Comparison of ENCODE assay signal across 2 cellular contexts in the genomic region with DNA sequence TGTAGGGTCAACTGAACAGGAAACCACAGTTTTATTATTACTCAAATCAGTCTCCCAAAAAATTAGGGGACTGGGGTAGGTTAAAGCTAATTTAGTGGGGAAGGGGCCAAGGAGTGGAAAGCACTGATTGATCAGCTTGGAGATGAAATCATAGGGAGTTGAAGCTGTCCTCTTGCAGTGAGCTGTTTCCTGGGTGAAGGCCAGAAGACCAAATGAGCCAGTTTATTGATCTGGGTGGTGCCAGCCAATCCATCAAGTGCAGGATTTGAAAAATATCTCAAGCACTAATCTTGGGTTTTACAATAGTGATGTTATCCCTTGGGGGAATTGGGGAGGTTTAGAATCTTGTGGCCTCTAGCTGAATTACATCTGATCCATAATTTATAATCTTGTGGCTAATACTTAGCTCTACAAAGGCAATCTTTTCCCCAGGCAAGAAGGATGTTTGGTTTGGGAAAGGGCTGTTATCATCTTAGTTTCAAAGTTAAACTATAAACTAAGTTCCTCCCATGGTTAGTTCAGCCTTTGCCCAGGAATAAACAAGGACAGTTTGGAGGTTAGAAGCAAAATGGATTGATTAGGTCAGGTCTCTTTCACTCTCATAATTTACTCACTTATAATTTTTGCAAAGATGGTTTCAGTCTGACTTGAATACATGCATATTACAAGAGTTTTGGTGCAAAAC.
TF ChIP-seq lines count a peak whose summit lies in the region.

No MANE protein-coding gene starts in this region.

TF ChIP-seq in liver, 16 proteins besides CTCF, POLR2A, EP300 and RAD21:
- no peak for TF ChIP-seq TAF1 (conservative IDR thresholded peaks at IDR 0.05)
- peak; percentile 27 to 37 for TF ChIP-seq HNF4A (conservative IDR thresholded peaks at IDR 0.05)
- peak; percentile 20 for TF ChIP-seq YY1 (IDR thresholded peaks at IDR 0.05)
- no peak for TF ChIP-seq FOXA2 (IDR thresholded peaks at IDR 0.05)
- peak in 1 of 2 donors; percentile 6 for TF ChIP-seq RXRA (IDR thresholded peaks at IDR 0.05)
- TF ChIP-seq, protein P1, sequence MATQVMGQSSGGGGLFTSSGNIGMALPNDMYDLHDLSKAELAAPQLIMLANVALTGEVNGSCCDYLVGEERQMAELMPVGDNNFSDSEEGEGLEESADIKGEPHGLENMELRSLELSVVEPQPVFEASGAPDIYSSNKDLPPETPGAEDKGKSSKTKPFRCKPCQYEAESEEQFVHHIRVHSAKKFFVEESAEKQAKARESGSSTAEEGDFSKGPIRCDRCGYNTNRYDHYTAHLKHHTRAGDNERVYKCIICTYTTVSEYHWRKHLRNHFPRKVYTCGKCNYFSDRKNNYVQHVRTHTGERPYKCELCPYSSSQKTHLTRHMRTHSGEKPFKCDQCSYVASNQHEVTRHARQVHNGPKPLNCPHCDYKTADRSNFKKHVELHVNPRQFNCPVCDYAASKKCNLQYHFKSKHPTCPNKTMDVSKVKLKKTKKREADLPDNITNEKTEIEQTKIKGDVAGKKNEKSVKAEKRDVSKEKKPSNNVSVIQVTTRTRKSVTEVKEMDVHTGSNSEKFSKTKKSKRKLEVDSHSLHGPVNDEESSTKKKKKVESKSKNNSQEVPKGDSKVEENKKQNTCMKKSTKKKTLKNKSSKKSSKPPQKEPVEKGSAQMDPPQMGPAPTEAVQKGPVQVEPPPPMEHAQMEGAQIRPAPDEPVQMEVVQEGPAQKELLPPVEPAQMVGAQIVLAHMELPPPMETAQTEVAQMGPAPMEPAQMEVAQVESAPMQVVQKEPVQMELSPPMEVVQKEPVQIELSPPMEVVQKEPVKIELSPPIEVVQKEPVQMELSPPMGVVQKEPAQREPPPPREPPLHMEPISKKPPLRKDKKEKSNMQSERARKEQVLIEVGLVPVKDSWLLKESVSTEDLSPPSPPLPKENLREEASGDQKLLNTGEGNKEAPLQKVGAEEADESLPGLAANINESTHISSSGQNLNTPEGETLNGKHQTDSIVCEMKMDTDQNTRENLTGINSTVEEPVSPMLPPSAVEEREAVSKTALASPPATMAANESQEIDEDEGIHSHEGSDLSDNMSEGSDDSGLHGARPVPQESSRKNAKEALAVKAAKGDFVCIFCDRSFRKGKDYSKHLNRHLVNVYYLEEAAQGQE (IDR thresholded peaks at IDR 0.05), result no peak
- TF ChIP-seq NR2F2 (IDR thresholded peaks at IDR 0.05), result no peak
- no peak for TF ChIP-seq ATF3 (IDR thresholded peaks at IDR 0.05)

TF ChIP-seq in HepG2, 621 proteins besides CTCF, POLR2A, EP300 and RAD21:
- TF ChIP-seq KIAA2018 (CRISPR knock-in tag; IDR thresholded peaks at IDR 0.05; ENCODE audit: borderline replicate concordance) (no peak), GTF3A (CRISPR knock-in tag; conservative IDR thresholded peaks at IDR 0.05) (no peak), NONO (IDR thresholded peaks at IDR 0.05) (no peak), NONO (CRISPR knock-in tag; conservative IDR thresholded peaks at IDR 0.05) (no peak), BRD4 (CRISPR knock-in tag; IDR thresholded peaks at IDR 0.05) (no peak), TIGD3 (CRISPR knock-in tag; IDR thresholded peaks at IDR 0.05; ENCODE audit: borderline replicate concordance) (no peak), ADNP (CRISPR knock-in tag; IDR thresholded peaks at IDR 0.05) (no peak), MEF2D (CRISPR knock-in tag; IDR thresholded peaks at IDR 0.05) (no peak), ZSCAN12 (CRISPR knock-in tag; IDR thresholded peaks at IDR 0.05) (no peak), SMAD9 (CRISPR knock-in tag; IDR thresholded peaks at IDR 0.05) (no peak)
- TF ChIP-seq, protein P2, sequence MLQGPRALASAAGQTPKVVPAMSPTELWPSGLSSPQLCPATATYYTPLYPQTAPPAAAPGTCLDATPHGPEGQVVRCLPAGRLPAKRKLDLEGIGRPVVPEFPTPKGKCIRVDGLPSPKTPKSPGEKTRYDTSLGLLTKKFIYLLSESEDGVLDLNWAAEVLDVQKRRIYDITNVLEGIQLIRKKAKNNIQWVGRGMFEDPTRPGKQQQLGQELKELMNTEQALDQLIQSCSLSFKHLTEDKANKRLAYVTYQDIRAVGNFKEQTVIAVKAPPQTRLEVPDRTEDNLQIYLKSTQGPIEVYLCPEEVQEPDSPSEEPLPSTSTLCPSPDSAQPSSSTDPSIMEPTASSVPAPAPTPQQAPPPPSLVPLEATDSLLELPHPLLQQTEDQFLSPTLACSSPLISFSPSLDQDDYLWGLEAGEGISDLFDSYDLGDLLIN (CRISPR knock-in tag; IDR thresholded peaks at IDR 0.05; ENCODE audit: borderline replicate concordance), result no peak
- TF ChIP-seq, protein P3, sequence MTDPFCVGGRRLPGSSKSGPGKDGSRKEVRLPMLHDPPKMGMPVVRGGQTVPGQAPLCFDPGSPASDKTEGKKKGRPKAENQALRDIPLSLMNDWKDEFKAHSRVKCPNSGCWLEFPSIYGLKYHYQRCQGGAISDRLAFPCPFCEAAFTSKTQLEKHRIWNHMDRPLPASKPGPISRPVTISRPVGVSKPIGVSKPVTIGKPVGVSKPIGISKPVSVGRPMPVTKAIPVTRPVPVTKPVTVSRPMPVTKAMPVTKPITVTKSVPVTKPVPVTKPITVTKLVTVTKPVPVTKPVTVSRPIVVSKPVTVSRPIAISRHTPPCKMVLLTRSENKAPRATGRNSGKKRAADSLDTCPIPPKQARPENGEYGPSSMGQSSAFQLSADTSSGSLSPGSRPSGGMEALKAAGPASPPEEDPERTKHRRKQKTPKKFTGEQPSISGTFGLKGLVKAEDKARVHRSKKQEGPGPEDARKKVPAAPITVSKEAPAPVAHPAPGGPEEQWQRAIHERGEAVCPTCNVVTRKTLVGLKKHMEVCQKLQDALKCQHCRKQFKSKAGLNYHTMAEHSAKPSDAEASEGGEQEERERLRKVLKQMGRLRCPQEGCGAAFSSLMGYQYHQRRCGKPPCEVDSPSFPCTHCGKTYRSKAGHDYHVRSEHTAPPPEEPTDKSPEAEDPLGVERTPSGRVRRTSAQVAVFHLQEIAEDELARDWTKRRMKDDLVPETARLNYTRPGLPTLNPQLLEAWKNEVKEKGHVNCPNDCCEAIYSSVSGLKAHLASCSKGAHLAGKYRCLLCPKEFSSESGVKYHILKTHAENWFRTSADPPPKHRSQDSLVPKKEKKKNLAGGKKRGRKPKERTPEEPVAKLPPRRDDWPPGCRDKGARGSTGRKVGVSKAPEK (CRISPR knock-in tag; IDR thresholded peaks at IDR 0.05; ENCODE audit: borderline replicate concordance), result no peak
